9 cellular contexts compared by ENCODE assay signal in the genomic region with DNA sequence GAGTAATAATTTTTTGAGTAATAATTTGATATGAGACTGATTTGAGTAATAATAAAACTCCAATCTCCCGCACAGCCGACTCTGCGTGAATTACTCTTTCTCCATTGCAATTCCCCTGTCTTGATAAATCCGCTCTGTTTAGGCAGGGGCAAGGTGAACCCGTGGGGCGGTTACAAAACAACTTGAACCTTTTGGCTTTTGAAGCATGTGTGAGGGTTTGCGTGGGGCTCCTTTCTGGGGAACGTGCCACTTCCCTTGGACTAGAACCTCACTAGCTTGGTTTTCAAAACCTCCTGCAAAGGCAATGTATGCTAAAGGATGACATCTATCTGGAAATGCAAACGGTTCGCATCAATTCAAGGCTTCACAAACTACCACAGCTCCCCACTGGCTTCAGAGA. TPM values are rescaled to one million over a fixed set of nuclear protein-coding genes. Genes with fewer than 3 reads are reported as not detected.
DNase-seq lines count a peak whose midpoint lies in the region; ATAC-seq and TF ChIP-seq lines count a peak whose summit lies in the region.
"Had no signal": no experiment of that assay in that cellular context is flagged by ENCODE, and none has a peak within 500 bp of the region (broad histone marks: within the 10 kb centered on the region; RNA-seq: fewer than 3 reads in every experiment).

No MANE protein-coding gene starts in this region.

- peak overlapping the region; percentile 78 for H3K4me3 Mint-ChIP-seq in activated CD4-positive, alpha-beta T cell treated with anti-CD3 and anti-CD28 coated beads for 36 hours
- H3K4me3 Mint-ChIP-seq in activated naive CD8-positive, alpha-beta T cell treated with anti-CD3 and anti-CD28 coated beads for 36 hours: peak overlapping the region; percentile 94

- no peaks in the 10 kb centered on the region for H3K9me3 Mint-ChIP-seq in activated CD4-positive, alpha-beta T cell treated with anti-CD3 and anti-CD28 coated beads for 36 hours (ENCODE audit: low read depth)
- no peaks in the 10 kb centered on the region for H3K9me3 Mint-ChIP-seq in activated naive CD8-positive, alpha-beta T cell treated with anti-CD3 and anti-CD28 coated beads for 36 hours

- peak overlapping the region in 1 of 2 donors; percentile 53 for H3K4me3 ChIP-seq in left lung

- no peaks in the 10 kb centered on the region for H3K36me3 ChIP-seq in left lung

- intact Hi-C loops in activated CD4-positive, alpha-beta T cell treated with anti-CD3 and anti-CD28 coated beads for 36 hours (cut with DNase I, micrococcal nuclease): loop anchor here (1.0 to 5.0 kb wide), 5 partner anchors 145 to 341 kb away; a partner anchor contains a TSS
- intact Hi-C loops in left lung (cut with DNase I): no loop called here

- peaks cover 20% of the 10 kb centered on the region for H3K4me1 Mint-ChIP-seq in activated CD4-positive, alpha-beta T cell treated with anti-CD3 and anti-CD28 coated beads for 36 hours
- peaks cover 21% of the 10 kb centered on the region for H3K4me1 Mint-ChIP-seq in activated naive CD8-positive, alpha-beta T cell treated with anti-CD3 and anti-CD28 coated beads for 36 hours

- DNase-seq in activated CD4-positive, alpha-beta T cell treated with anti-CD3 and anti-CD28 coated beads for 36 hours: no peak
- DNase-seq in activated CD4-positive, alpha-beta T cell treated with anti-CD3 and anti-CD28 coated beads, Interleukin-2, amount 50 U/mL, for 48 hours: no peak
- DNase-seq in activated naive CD8-positive, alpha-beta T cell treated with anti-CD3 and anti-CD28 coated beads for 36 hours: no peak
- DNase-seq in left lung (no peak), substantia nigra (lab: John Stamatoyannopoulos, UW) (no peak), NCI-H1105 (lab: John Stamatoyannopoulos, UW) (no peak), SK-N-DZ (ENCODE audit: low spot score) (no peak)
- no peak for DNase-seq in stimulated activated CD4-positive, alpha-beta T cell treated with anti-CD3 and anti-CD28 coated beads, Interleukin-15, amount 100 ng/mL, for 24 hours

- CTCF ChIA-PET in activated CD4-positive, alpha-beta T cell treated with anti-CD3 and anti-CD28 coated beads for 36 hours (lab: Charles Lee): interaction anchor here (0.5 to 4.4 kb wide), 7 partner anchors 9 to 165 kb away, joined by 3 to 27 read pairs (median 3); no protein-coding TSS in a partner anchor

- TF ChIP-seq CTCF in left lung (IDR thresholded peaks at IDR 0.05): no peak

- peak overlapping the region; percentile 97 for H3K27ac Mint-ChIP-seq in activated CD4-positive, alpha-beta T cell treated with anti-CD3 and anti-CD28 coated beads for 36 hours
- H3K27ac Mint-ChIP-seq in activated naive CD8-positive, alpha-beta T cell treated with anti-CD3 and anti-CD28 coated beads for 36 hours: peak overlapping the region; percentile 99

- H3K27me3 ChIP-seq in left lung: no peaks in the 10 kb centered on the region

- peaks cover 7 to 16% of the 10 kb centered on the region in 2 donors for H3K4me1 ChIP-seq in left lung

- no peak for ATAC-seq in activated CD4-positive, alpha-beta T cell treated with anti-CD3 and anti-CD28 coated beads for 36 hours
- no peak for ATAC-seq in left lung

- POLR2A ChIA-PET in activated CD4-positive, alpha-beta T cell treated with anti-CD3 and anti-CD28 coated beads for 36 hours (lab: Charles Lee): interaction anchor here (0.7 to 1.3 kb wide), 2 partner anchors 145 to 226 kb away, joined by 4 read pairs; a partner anchor contains a TSS

- no peaks in the 10 kb centered on the region for H3K9me3 ChIP-seq in left lung

- no peaks in the 10 kb centered on the region for H3K36me3 Mint-ChIP-seq in activated CD4-positive, alpha-beta T cell treated with anti-CD3 and anti-CD28 coated beads for 36 hours (ENCODE audit: low read depth)
- H3K36me3 Mint-ChIP-seq in activated naive CD8-positive, alpha-beta T cell treated with anti-CD3 and anti-CD28 coated beads for 36 hours: peaks cover 3% of the 10 kb centered on the region

- H3K27me3 Mint-ChIP-seq in activated CD4-positive, alpha-beta T cell treated with anti-CD3 and anti-CD28 coated beads for 36 hours: no peaks in the 10 kb centered on the region
- no peaks in the 10 kb centered on the region for H3K27me3 Mint-ChIP-seq in activated naive CD8-positive, alpha-beta T cell treated with anti-CD3 and anti-CD28 coated beads for 36 hours

- H3K27ac ChIP-seq in left lung (peak overlapping the region; percentile 94 to 99), substantia nigra (ENCODE audit: low read depth, low read length, poor library complexity, severe bottlenecking) (peak overlapping the region; percentile 97)

RNA-seq across cellular contexts. Expression of a gene that starts 1.5 kb away (rescaled TPM):
- total RNA-seq in activated CD4-positive, alpha-beta T cell treated with anti-CD3 and anti-CD28 coated beads for 36 hours: 1 to 10 TPM; 1.0 to 1.4 TPM
- total RNA-seq in activated naive CD8-positive, alpha-beta T cell treated with anti-CD3 and anti-CD28 coated beads for 36 hours: 1 to 10 TPM; 1.7 to 1.9 TPM
- 1 to 10 TPM; 2.1 to 3.6 TPM for total RNA-seq in left lung
- polyA plus RNA-seq in SK-N-DZ (2014; cell fraction: cytosol; rRNA removed): 0.48 and 0.68 TPM in 2 replicates
- 0.08 and 0.57 TPM in 2 replicates for polyA plus RNA-seq in SK-N-DZ (2014; cell fraction: nucleus; rRNA removed)

RNA-seq across cellular contexts. Expression of a gene that starts 45.7 kb away (rescaled TPM):
- not detected for total RNA-seq in activated CD4-positive, alpha-beta T cell treated with anti-CD3 and anti-CD28 coated beads for 36 hours
- total RNA-seq in activated naive CD8-positive, alpha-beta T cell treated with anti-CD3 and anti-CD28 coated beads for 36 hours: not detected
- total RNA-seq in left lung: 1 to 10 TPM; 8.8 to 9.2 TPM
- polyA plus RNA-seq in SK-N-DZ (2014; cell fraction: cytosol; rRNA removed): 0.09 TPM in 1 of 2 replicates, not detected in the other
- not detected in 2 replicates for polyA plus RNA-seq in SK-N-DZ (2014; cell fraction: nucleus; rRNA removed)
- total RNA-seq: LHCN-M2 had no signal

Comparison
In these comparisons a context has a peak if more than half of its experiments do, and no peak if none do; other contexts are left out.
1. RNA of a gene that starts 45.7 kb away (total RNA-seq): 8.8 to 9.2 TPM in left lung; not detected in activated CD4-positive, alpha-beta T cell treated with anti-CD3 and anti-CD28 coated beads for 36 hours and not detected in activated naive CD8-positive, alpha-beta T cell treated with anti-CD3 and anti-CD28 coated beads for 36 hours; every median in the first group is over 4 times any median in the second.
2. intact Hi-C loops: an anchor here in activated CD4-positive, alpha-beta T cell treated with anti-CD3 and anti-CD28 coated beads for 36 hours (1.0 to 5.0 kb wide); none called in left lung.